Comparison of ENCODE assay signal across 8 cellular contexts in the genomic region with DNA sequence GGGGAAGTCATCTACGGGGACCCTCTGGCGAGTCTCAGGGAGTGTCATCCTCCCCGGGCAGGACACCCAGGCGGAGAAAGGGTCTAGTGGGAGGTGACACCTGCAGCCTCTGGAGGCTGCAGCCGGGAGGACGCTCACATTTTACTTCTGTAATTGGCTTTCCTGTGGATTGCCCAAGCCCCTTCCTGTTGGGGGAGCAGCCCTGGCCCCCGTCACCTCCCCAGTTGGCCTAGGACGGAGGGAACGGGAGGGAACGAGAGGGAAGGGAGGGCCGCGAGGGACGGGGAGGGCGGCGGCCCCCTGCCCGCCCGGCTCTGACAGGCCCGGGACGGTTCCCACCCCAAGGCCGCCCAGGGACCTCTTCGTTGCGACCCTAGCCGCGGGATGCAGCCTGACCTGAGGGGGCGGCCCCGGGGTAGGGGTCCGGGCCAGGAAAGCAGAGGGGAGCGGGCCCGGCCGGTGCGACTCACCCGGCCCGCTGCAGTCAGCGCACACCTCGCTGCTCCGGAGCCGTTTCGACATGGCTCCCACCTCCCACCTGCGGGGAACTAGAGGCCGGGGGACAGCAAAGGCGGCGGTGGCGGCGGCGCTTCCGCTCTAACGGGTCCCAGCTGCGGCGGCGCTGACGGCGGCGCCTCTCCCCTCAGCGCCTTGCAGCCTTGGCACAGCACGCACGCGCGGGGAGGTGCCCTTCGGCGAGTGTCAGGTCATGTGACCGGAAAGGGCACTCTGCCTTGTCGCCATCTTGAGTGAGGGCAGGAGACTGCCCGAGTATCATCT. TPM values are rescaled to one million over a fixed set of nuclear protein-coding genes. Genes with fewer than 3 reads are reported as not detected.
DNase-seq lines count a peak whose midpoint lies in the region; ATAC-seq and TF ChIP-seq lines count a peak whose summit lies in the region.

A gene with protein sequence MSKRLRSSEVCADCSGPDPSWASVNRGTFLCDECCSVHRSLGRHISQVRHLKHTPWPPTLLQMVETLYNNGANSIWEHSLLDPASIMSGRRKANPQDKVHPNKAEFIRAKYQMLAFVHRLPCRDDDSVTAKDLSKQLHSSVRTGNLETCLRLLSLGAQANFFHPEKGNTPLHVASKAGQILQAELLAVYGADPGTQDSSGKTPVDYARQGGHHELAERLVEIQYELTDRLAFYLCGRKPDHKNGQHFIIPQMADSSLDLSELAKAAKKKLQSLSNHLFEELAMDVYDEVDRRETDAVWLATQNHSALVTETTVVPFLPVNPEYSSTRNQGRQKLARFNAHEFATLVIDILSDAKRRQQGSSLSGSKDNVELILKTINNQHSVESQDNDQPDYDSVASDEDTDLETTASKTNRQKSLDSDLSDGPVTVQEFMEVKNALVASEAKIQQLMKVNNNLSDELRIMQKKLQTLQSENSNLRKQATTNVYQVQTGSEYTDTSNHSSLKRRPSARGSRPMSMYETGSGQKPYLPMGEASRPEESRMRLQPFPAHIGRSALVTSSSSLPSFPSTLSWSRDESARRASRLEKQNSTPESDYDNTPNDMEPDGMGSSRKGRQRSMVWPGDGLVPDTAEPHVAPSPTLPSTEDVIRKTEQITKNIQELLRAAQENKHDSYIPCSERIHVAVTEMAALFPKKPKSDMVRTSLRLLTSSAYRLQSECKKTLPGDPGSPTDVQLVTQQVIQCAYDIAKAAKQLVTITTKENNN (minus strand): TSS at position 666 of the 780 bp plus-strand sequence. CDS start 144 bp downstream, at position 522.

- peak within 1 kb of the TSS; percentile 70 to 100 (median 86) for H3K4me3 ChIP-seq in Peyer's patch
- peak within 1 kb of the TSS; percentile 81 to 99 for H3K4me3 ChIP-seq in muscle layer of colon (ENCODE audit: low read depth in 1 of 2, low read length in 2 of 2)

- ATAC-seq in GM21786 (IDR thresholded peaks at IDR 0.05; ENCODE audit: unreplicated experiment), result peak; percentile 54
- peak; percentile 90 for ATAC-seq in esophagus mucosa

- H3K36me3 ChIP-seq in KOPT-K1 (ENCODE audit: insufficient read depth, low read length) (peaks cover 27% of the 10 kb centered on the region), Peyer's patch (peaks cover 0 to 3% (median 0%) of the 10 kb centered on the region in 3 donors), muscle layer of colon (ENCODE audit: insufficient read depth, low read length) (no peaks in the 10 kb centered on the region)

- no peaks in the 10 kb centered on the region for H3K27me3 ChIP-seq in Peyer's patch
- H3K27me3 ChIP-seq in muscle layer of colon (ENCODE audit: control insufficient read depth in 1 of 2, insufficient read depth in 2 of 2, low read length in 2 of 2), result no peaks in the 10 kb centered on the region

- peaks cover 0 to 27% (median 2%) of the 10 kb centered on the region in 4 donors for H3K4me1 ChIP-seq in Peyer's patch
- H3K4me1 ChIP-seq in muscle layer of colon (ENCODE audit: insufficient read depth, low read length), result peaks cover 27% of the 10 kb centered on the region

- TF ChIP-seq POLR2A in Peyer's patch (IDR thresholded peaks at IDR 0.05), result peak; percentile 71 to 81

- peak within 1 kb of the TSS; percentile 44 for H3K9ac ChIP-seq in muscle layer of colon (ENCODE audit: low read length)

- no peaks in the 10 kb centered on the region for H3K9me3 ChIP-seq in KOPT-K1 (ENCODE audit: insufficient read depth, low read length, poor library complexity, severe bottlenecking)
- no peaks in the 10 kb centered on the region for H3K9me3 ChIP-seq in Peyer's patch
- H3K9me3 ChIP-seq in muscle layer of colon (ENCODE audit: low read length), result no peaks in the 10 kb centered on the region

- H3K27ac ChIP-seq in KOPT-K1 (ENCODE audit: low read depth, low read length, poor library complexity, severe bottlenecking) (peak within 1 kb of the TSS; percentile 97), Peyer's patch (peak within 1 kb of the TSS; percentile 87 to 92 (median 91)), muscle layer of colon (ENCODE audit: low read depth, low read length) (peak within 1 kb of the TSS; percentile 91)

- peak in 2 of 6 experiments; percentile 2 to 6 for TF ChIP-seq CTCF in Peyer's patch (IDR thresholded peaks at IDR 0.05)

- DNase-seq in DMS153 treated with DMSO at 0.1 percent for 48 hours (lab: John Stamatoyannopoulos, UW; ENCODE audit: unreplicated experiment) (peak; percentile 76), Peyer's patch (peak; percentile 92 to 98 (median 95))
- DNase-seq in activated T-cell treated with anti-CD3 and anti-CD28 coated beads, Interleukin-2, amount 50 U/mL, for 48 hours, result peak; percentile 95
- DNase-seq in stimulated activated CD8-positive, alpha-beta memory T cell treated with anti-CD3 and anti-CD28 coated beads, Interleukin-7, amount 100 ng/mL, for 1 hour (ENCODE audit: low read depth in 2 of 2), result peak; percentile 82

RNA-seq across cellular contexts. Expression of the gene that starts here (rescaled TPM):
- total RNA-seq in Peyer's patch, result 100 to 1,000 TPM in 1 of 4 donors, 10 to 100 TPM in 3; 55.0 to 107 (median 79.8) TPM
- 16.3 TPM for total RNA-seq in esophagus mucosa

Comparison
In these comparisons a context has a peak if more than half of its experiments do, and no peak if none do; other contexts are left out.
1. Peak in every context shown above with its lines: DNase-seq, ATAC-seq, H3K4me3 ChIP-seq and H3K27ac ChIP-seq.